8 cellular contexts compared by ENCODE assay signal in the genomic region with DNA sequence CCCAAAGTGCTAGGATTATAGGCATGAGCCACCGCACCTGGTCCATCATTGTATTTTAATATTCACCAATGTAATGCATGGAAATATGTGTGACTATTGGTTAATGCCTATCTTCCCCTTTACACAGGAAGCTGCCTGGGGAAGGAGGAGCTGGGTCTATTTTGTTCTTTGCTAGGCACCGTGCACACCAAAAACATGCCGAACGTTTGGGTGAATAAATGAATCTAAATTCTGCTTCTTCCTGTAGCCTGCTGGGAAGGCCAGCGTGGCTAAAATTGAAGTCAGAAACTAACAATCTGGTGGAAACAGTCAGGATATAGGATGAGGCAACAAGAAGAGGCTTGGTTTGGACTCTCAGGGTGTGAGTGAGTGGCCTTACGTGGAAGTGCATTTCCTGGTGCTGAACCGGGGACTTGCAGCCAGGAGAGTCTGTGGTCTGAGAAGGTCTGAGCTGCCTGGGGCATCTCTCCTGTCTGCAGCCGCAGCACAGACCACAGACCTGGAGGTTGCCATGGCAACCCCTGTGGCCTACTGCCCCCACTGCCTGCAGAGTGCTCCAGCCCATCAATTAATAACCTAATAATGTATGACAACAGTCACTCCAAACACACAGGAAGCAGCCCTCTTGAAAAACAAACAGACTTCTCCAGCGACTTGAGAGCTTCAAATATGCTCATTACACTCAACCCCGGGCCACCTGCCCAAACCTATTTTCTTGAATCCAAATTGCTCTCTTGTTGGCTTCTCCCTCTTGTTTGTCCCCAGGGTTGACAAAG. TPM values are rescaled to one million over a fixed set of nuclear protein-coding genes. Genes with fewer than 3 reads are reported as not detected.
A peak's percentile ranks its signal among the peaks of the same experiment; 100 is the strongest.
DNase-seq lines count a peak whose midpoint lies in the region; ATAC-seq and TF ChIP-seq lines count a peak whose summit lies in the region.

No MANE protein-coding gene starts in this region.

- no peaks in the 10 kb centered on the region for H3K9me3 ChIP-seq in DND-41 (ENCODE audit: insufficient read depth, low read length, severe bottlenecking)
- no peaks in the 10 kb centered on the region for H3K9me3 ChIP-seq in left lung

- TF ChIP-seq CTCF in DND-41 (IDR thresholded peaks at IDR 0.05; ENCODE audit: borderline replicate concordance, extremely low read depth, low read length, poor library complexity, severe bottlenecking), result no peak
- no peak for TF ChIP-seq CTCF in left lung (IDR thresholded peaks at IDR 0.05)

- no peak for ATAC-seq in DND-41 (ENCODE audit: insufficient read depth, low read depth)
- peak; percentile 87 for ATAC-seq in GM19025 (IDR thresholded peaks at IDR 0.05; ENCODE audit: low read depth, unreplicated experiment)
- ATAC-seq in HG03064 (IDR thresholded peaks at IDR 0.05; ENCODE audit: low read depth, unreplicated experiment), result peak; percentile 76
- ATAC-seq in left lung, result peak; percentile 75

- peaks cover 5% of the 10 kb centered on the region for H3K9me3 Mint-ChIP-seq in activated CD4-positive, alpha-beta memory T cell treated with anti-CD3 and anti-CD28 coated beads for 36 hours

- H3K79me2 ChIP-seq in DND-41 (ENCODE audit: insufficient read depth, low read length), result no peaks in the 10 kb centered on the region

- no peaks in the 10 kb centered on the region for H3K27me3 Mint-ChIP-seq in activated CD4-positive, alpha-beta memory T cell treated with anti-CD3 and anti-CD28 coated beads for 36 hours

- no peaks in the 10 kb centered on the region for H4K20me1 ChIP-seq in DND-41 (ENCODE audit: insufficient read depth, low read length)

- no peak overlapping the region for H3K4me2 ChIP-seq in DND-41 (ENCODE audit: insufficient read depth, low read length)

- H3K27me3 ChIP-seq in DND-41 (ENCODE audit: insufficient read depth, low read length, poor library complexity), result no peaks in the 10 kb centered on the region
- peaks cover 0 to 6% of the 10 kb centered on the region in 2 donors for H3K27me3 ChIP-seq in left lung

- CTCF ChIA-PET in activated CD4-positive, alpha-beta memory T cell treated with anti-CD3 and anti-CD28 coated beads for 36 hours (lab: Charles Lee), result interaction anchor here (1.1 to 1.7 kb wide), 3 partner anchors 11 to 135 kb away, joined by 4 to 11 read pairs (median 5); no protein-coding TSS in a partner anchor

- H3K27ac Mint-ChIP-seq in activated CD4-positive, alpha-beta memory T cell treated with anti-CD3 and anti-CD28 coated beads for 36 hours, result peak overlapping the region; percentile 92

- H2AFZ ChIP-seq in DND-41 (ENCODE audit: low read depth, low read length), result no peak overlapping the region

- POLR2A ChIA-PET in activated CD4-positive, alpha-beta memory T cell treated with anti-CD3 and anti-CD28 coated beads for 36 hours (lab: Charles Lee), result interaction anchor here (0.7 to 4.9 kb wide), 6 partner anchors 8 to 35 kb away, joined by 3 to 46 read pairs (median 3); no protein-coding TSS in a partner anchor

- H3K4me3 Mint-ChIP-seq in activated CD4-positive, alpha-beta memory T cell treated with anti-CD3 and anti-CD28 coated beads for 36 hours, result peak overlapping the region; percentile 36

- peaks cover 85% of the 10 kb centered on the region for H3K4me1 Mint-ChIP-seq in activated CD4-positive, alpha-beta memory T cell treated with anti-CD3 and anti-CD28 coated beads for 36 hours (ENCODE audit: low read depth)

- peak; percentile 43 for DNase-seq in DND-41
- DNase-seq in NCI-H2081 treated with DMSO at 0.1 percent for 48 hours (lab: John Stamatoyannopoulos, UW), result peak; percentile 14
- peak; percentile 67 for DNase-seq in activated CD4-positive, alpha-beta memory T cell treated with anti-CD3 and anti-CD28 coated beads for 36 hours
- peak in 1 of 2 donors; percentile 71 for DNase-seq in left lung
- no peak for DNase-seq in ACHN
- no peak for DNase-seq in head of caudate nucleus

- no peak overlapping the region for H3K4me3 ChIP-seq in DND-41 (ENCODE audit: low read depth in 1 of 2, low read length in 2 of 2)
- no peak overlapping the region for H3K4me3 ChIP-seq in left lung

- intact Hi-C loops in activated CD4-positive, alpha-beta memory T cell treated with anti-CD3 and anti-CD28 coated beads for 36 hours (cut with micrococcal nuclease), result loop anchor here (5.0 kb wide), 5 partner anchors 188 to 868 kb away; a partner anchor contains a TSS
- intact Hi-C loops in left lung (cut with DNase I) (no loop called here), head of caudate nucleus (cut with DNase I) (no loop called here)

- H3K27ac ChIP-seq in DND-41 (ENCODE audit: low read length) (peak overlapping the region; percentile 63), left lung (peak overlapping the region; percentile 36 to 86)

- in situ Hi-C loops in ACHN (cut with HindIII; ENCODE audit: low pct_ligation_motif_present, low pct_unique_long_range_greater_than_20kb, low sequenced_read_pairs), result no loop called here

- H3K4me1 ChIP-seq in DND-41 (ENCODE audit: insufficient read depth, low read length) (peaks cover 50% of the 10 kb centered on the region), left lung (peaks cover 25 to 65% of the 10 kb centered on the region in 2 donors)

- H3K36me3 ChIP-seq in DND-41 (ENCODE audit: insufficient read depth, low read length) (no peaks in the 10 kb centered on the region), left lung (no peaks in the 10 kb centered on the region)

- peaks cover 18% of the 10 kb centered on the region for H3K36me3 Mint-ChIP-seq in activated CD4-positive, alpha-beta memory T cell treated with anti-CD3 and anti-CD28 coated beads for 36 hours

- 0 out of 2 replicates have a peak overlapping the region, but pooled peaks have one; percentile 8 for H3K9ac ChIP-seq in DND-41 (ENCODE audit: low read depth, low read length)

RNA-seq across cellular contexts. Expression of a gene that starts 5.5 kb away (rescaled TPM):
- total RNA-seq in activated CD4-positive, alpha-beta memory T cell treated with anti-CD3 and anti-CD28 coated beads for 36 hours, result 1 to 10 TPM; 6.5 to 6.9 TPM
- total RNA-seq in left lung, result 1 to 10 TPM; 3.9 to 4.2 TPM

Comparison
In these comparisons a context has a peak if more than half of its experiments do, and no peak if none do; other contexts are left out.
1. DNase-seq: peak in DND-41 (single experiment), NCI-H2081 treated with DMSO at 0.1 percent for 48 hours (single experiment) and activated CD4-positive, alpha-beta memory T cell treated with anti-CD3 and anti-CD28 coated beads for 36 hours (single experiment); none in ACHN (single experiment) and head of caudate nucleus (0 of 42).